11 cellular contexts compared by ENCODE assay signal in genomic region chr3:195624603-195625568, GRCh38. TPM values are rescaled to one million over a fixed set of nuclear protein-coding genes. Genes with fewer than 3 reads are reported as not detected.
DNase-seq lines count a peak whose midpoint lies in the region; ATAC-seq and TF ChIP-seq lines count a peak whose summit lies in the region.
"Not testable (repeated sequence)": the region's sequence is repeated elsewhere in the genome, so short reads cannot be mapped to it uniquely, and the experiment has no call there.
"Had no signal": no experiment of that assay in that cellular context is flagged by ENCODE, and none has a peak within 500 bp of the region (broad histone marks: within the 10 kb centered on the region; RNA-seq: fewer than 3 reads in every experiment).

No MANE protein-coding gene starts in this region.

- not testable (repeated sequence) for H3K79me2 ChIP-seq in SU-DHL-6 (ENCODE audit: insufficient read depth, low read length)

- not testable (repeated sequence) for BruUV-seq in Caco-2 (replicated peaks; lab: Mats Ljungman, UMichigan)

- peak overlapping the region; percentile 45 for H3K4me3 Mint-ChIP-seq in Caco-2 (ENCODE audit: unreplicated experiment)
- H3K4me3 Mint-ChIP-seq in activated naive CD8-positive, alpha-beta T cell: peak overlapping the region; percentile 68

- H3F3A ChIP-seq in SU-DHL-6 (ENCODE audit: insufficient read depth): not testable (repeated sequence)

- H3K36me3 Mint-ChIP-seq in Caco-2 (ENCODE audit: insufficient read depth, unreplicated experiment); activated naive CD8-positive, alpha-beta T cell: not testable (repeated sequence)

- H3K9me2 ChIP-seq in SU-DHL-6 (replicated peaks; ENCODE audit: insufficient read depth, low read length): not testable (repeated sequence)

- H4K20me1 ChIP-seq in SU-DHL-6 (ENCODE audit: low read depth, low read length): not testable (repeated sequence)

- CTCF ChIA-PET in Caco-2 (lab: Charles Lee): not testable (repeated sequence)

- intact Hi-C loops in Caco-2 (cut with micrococcal nuclease; ENCODE audit: unreplicated experiment); posterior vena cava (cut with DNase I): not testable (repeated sequence)

- not testable (repeated sequence) for H3K27me3 ChIP-seq in Caco-2 (replicated peaks; ENCODE audit: control insufficient read depth, insufficient read depth, low read length); SU-DHL-6 (ENCODE audit: low read length); right atrium auricular region

- H3K4me2 ChIP-seq in SU-DHL-6 (ENCODE audit: low read depth, low read length, poor library complexity, severe bottlenecking): peak overlapping the region; percentile 48

- not testable (repeated sequence) for H3K27me3 Mint-ChIP-seq in Caco-2 (ENCODE audit: insufficient read depth, unreplicated experiment); activated naive CD8-positive, alpha-beta T cell

- H3K9ac ChIP-seq in SU-DHL-6 (ENCODE audit: low read length): peak overlapping the region; percentile 43

- peak overlapping the region; percentile 81 for H3K27ac ChIP-seq in SU-DHL-6 (ENCODE audit: low read depth, low read length)
- H3K27ac ChIP-seq in right atrium auricular region: not testable (repeated sequence)

- POLR2A ChIA-PET in Caco-2 (lab: Charles Lee): not testable (repeated sequence)

- H3K9me3 Mint-ChIP-seq in Caco-2 (ENCODE audit: unreplicated experiment); activated naive CD8-positive, alpha-beta T cell (ENCODE audit: low read depth): not testable (repeated sequence)

- H2AFZ ChIP-seq in SU-DHL-6 (ENCODE audit: low read depth, low read length, severe bottlenecking): not testable (repeated sequence)

- TF ChIP-seq CTCF in Caco-2 (IDR thresholded peaks at IDR 0.05; ENCODE audit: insufficient read depth in 1 of 2, low read depth in 1 of 2, low read length in 1 of 2, severe bottlenecking in 1 of 2, unreplicated experiment in 1 of 2); SU-DHL-6 (IDR thresholded peaks at IDR 0.05; ENCODE audit: insufficient read depth, low read length, poor library complexity, severe bottlenecking); right atrium auricular region (IDR thresholded peaks at IDR 0.05): not testable (repeated sequence)

- not testable (repeated sequence) for H3K4me1 ChIP-seq in Caco-2, right atrium auricular region

- not testable (repeated sequence) for H3K27ac Mint-ChIP-seq in Caco-2 (ENCODE audit: unreplicated experiment)
- peak overlapping the region; percentile 51 for H3K27ac Mint-ChIP-seq in activated naive CD8-positive, alpha-beta T cell

- peak; percentile 84 for ATAC-seq in GM19452 (IDR thresholded peaks at IDR 0.05; ENCODE audit: unreplicated experiment)
- peak; percentile 65 for ATAC-seq in HG02623 (IDR thresholded peaks at IDR 0.05; ENCODE audit: unreplicated experiment)
- ATAC-seq in HG03354 (IDR thresholded peaks at IDR 0.05; ENCODE audit: poor library complexity, severe bottlenecking, unreplicated experiment): peak; percentile 83

- H3K4me3 ChIP-seq in Caco-2 (ENCODE audit: low read depth, low read length); SU-DHL-6 (ENCODE audit: insufficient read depth, low read length, poor library complexity, severe bottlenecking): not testable (repeated sequence)
- peak overlapping the region in 1 of 2 donors; percentile 15 for H3K4me3 ChIP-seq in right atrium auricular region

- not testable (repeated sequence) for H3K9me3 ChIP-seq in Caco-2; SU-DHL-6 (ENCODE audit: insufficient read depth, low read length); right atrium auricular region

- not testable (repeated sequence) for DNase-seq in Caco-2
- DNase-seq in right atrium auricular region (ENCODE audit: low spot score) (peak; percentile 2), posterior vena cava (ENCODE audit: low spot score) (peak; percentile 32)

- H3K4me1 Mint-ChIP-seq in Caco-2 (ENCODE audit: low read depth, unreplicated experiment); activated naive CD8-positive, alpha-beta T cell (ENCODE audit: low read depth): not testable (repeated sequence)

- H3K36me3 ChIP-seq in Caco-2 (ENCODE audit: control insufficient read depth, insufficient read depth, low read length); SU-DHL-6 (ENCODE audit: low read length); right atrium auricular region: not testable (repeated sequence)

RNA-seq across cellular contexts. Expression of gene APOD, which starts 41.1 kb away (rescaled TPM):
- total RNA-seq in Caco-2 (2022): 62.0 and 101 TPM in 2 replicates
- 10 to 100 TPM; 79.6 to 93.2 TPM for total RNA-seq in right atrium auricular region
- 100 to 1,000 TPM; 221 to 388 TPM for total RNA-seq in posterior vena cava
- total RNA-seq: Daoy, HT1080, kidney epithelial cell had no signal
